Comparison of ENCODE assay signal across 7 cellular contexts in genomic region chr9:6605202-6605601, GRCh38. TPM values are rescaled to one million over a fixed set of nuclear protein-coding genes. Genes with fewer than 3 reads are reported as not detected.
DNase-seq lines count a peak whose midpoint lies in the region; ATAC-seq and TF ChIP-seq lines count a peak whose summit lies in the region.

No MANE protein-coding gene starts in this region.

- H3K9me3 Mint-ChIP-seq in endothelial cell (ENCODE audit: unreplicated experiment) (no peaks in the 10 kb centered on the region), endodermal cell (no peaks in the 10 kb centered on the region)

- no peaks in the 10 kb centered on the region for H3K36me3 Mint-ChIP-seq in endothelial cell (ENCODE audit: low read depth, unreplicated experiment)
- peaks cover 46% of the 10 kb centered on the region for H3K36me3 Mint-ChIP-seq in endodermal cell (ENCODE audit: low read depth)

- no peak for DNase-seq in endothelial cell (ENCODE audit: low spot score)
- no peak for DNase-seq in G401 (ENCODE audit: low spot score)
- no peak for DNase-seq in SKM-1 treated with dmso at 0.1 percent for 144 hours (lab: John Stamatoyannopoulos, UW; ENCODE audit: unreplicated experiment)
- no peak for DNase-seq in endodermal cell

- no peak overlapping the region for H3K9ac ChIP-seq in endodermal cell (ENCODE audit: extremely low read depth, low read length, poor library complexity, severe bottlenecking)

- TF ChIP-seq CTCF in endothelial cell (IDR thresholded peaks at IDR 0.05; ENCODE audit: unreplicated experiment) (no peak), endodermal cell (conservative IDR thresholded peaks at IDR 0.05) (no peak)

- H3K4me3 ChIP-seq in endodermal cell (ENCODE audit: low read length), result no peak overlapping the region

- H3K27me3 ChIP-seq in endodermal cell (ENCODE audit: control insufficient read depth, insufficient read depth, low read length, poor library complexity, severe bottlenecking), result no peaks in the 10 kb centered on the region

- H3K27ac ChIP-seq in endodermal cell (ENCODE audit: low read depth, low read length), result no peak overlapping the region

- peaks cover 1% of the 10 kb centered on the region for H3K27me3 Mint-ChIP-seq in endothelial cell (ENCODE audit: unreplicated experiment)
- no peaks in the 10 kb centered on the region for H3K27me3 Mint-ChIP-seq in endodermal cell (ENCODE audit: insufficient read depth)

- no peaks in the 10 kb centered on the region for H3K9me3 ChIP-seq in endodermal cell (ENCODE audit: control insufficient read depth, low read length)

- H3K4me3 Mint-ChIP-seq in endothelial cell (ENCODE audit: unreplicated experiment) (peak overlapping the region; percentile 73), endodermal cell (no peak overlapping the region)

- H3K27ac Mint-ChIP-seq in endothelial cell (ENCODE audit: unreplicated experiment), result peak overlapping the region; percentile 80
- no peak overlapping the region for H3K27ac Mint-ChIP-seq in endodermal cell

- peaks cover 9% of the 10 kb centered on the region for H3K36me3 ChIP-seq in endodermal cell (ENCODE audit: control insufficient read depth, insufficient read depth, low read length)

- ATAC-seq in GM18517 (IDR thresholded peaks at IDR 0.05; ENCODE audit: unreplicated experiment), result peak; percentile 67
- ATAC-seq in GM21367 (IDR thresholded peaks at IDR 0.05; ENCODE audit: unreplicated experiment), result peak; percentile 92
- ATAC-seq in HG03097 (IDR thresholded peaks at IDR 0.05; ENCODE audit: low FRiP score, unreplicated experiment), result peak; percentile 82

- no peaks in the 10 kb centered on the region for H3K4me1 ChIP-seq in endodermal cell (ENCODE audit: control insufficient read depth, insufficient read depth, low read length)

- H3K4me1 Mint-ChIP-seq in endothelial cell (ENCODE audit: unreplicated experiment) (peaks cover 12% of the 10 kb centered on the region), endodermal cell (no peaks in the 10 kb centered on the region)

- in situ Hi-C loops in G401 (cut with HindIII; ENCODE audit: low sequenced_read_pairs), result no loop called here

- 94 to 97% methylated on average over 5 of the region's 5 CpGs for WGBS in endodermal cell (ENCODE audit: insufficient coverage in 1 of 2, insufficient read length in 1 of 2), 2 experiments

RNA-seq across cellular contexts. Expression of gene GLDC, which starts 40.3 kb away (rescaled TPM):
- total RNA-seq in endothelial cell (ENCODE audit: unreplicated experiment) (29.1 TPM), endodermal cell (10 to 100 TPM in 1 of 2 donors, 1 to 10 TPM in 1; 8.9 to 38.8 TPM)
- 16.6 and 26.3 TPM in 2 replicates for total RNA-seq in G401 (2014; rRNA removed; shearing (Covaris generic))
- polyA plus RNA-seq in endodermal cell (2013, experiment 1 of 2), result 43.8 TPM
- 35.4 TPM for polyA plus RNA-seq in endodermal cell (2013, experiment 2 of 2)
